ENCODE assay signal across 22 cellular contexts in the genomic region with DNA sequence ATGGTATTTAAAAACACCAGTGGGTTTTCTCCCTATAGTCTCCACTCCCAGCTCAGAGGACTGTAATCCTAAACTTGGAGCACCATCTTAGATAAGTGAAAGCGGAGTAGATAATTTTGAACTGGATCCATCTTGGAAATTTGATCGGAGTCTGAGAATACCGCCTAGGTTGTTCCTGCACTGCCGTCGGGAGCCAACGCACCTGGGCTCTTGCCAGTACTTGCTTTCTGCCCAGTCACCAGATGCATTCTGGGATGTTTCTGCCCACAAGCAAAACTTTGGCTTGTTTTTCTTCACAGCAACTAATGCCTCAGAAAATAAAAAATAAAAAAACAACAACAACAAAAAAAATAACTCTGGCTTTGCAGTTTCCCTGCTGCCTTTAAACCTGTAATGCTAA.
A peak's percentile ranks its signal among the peaks of the same experiment; 100 is the strongest.
DNase-seq lines count a peak whose midpoint lies in the region; ATAC-seq and TF ChIP-seq lines count a peak whose summit lies in the region.
"Had no signal": no experiment of that assay in that cellular context is flagged by ENCODE, and none has a peak within 500 bp of the region (broad histone marks: within the 10 kb centered on the region; RNA-seq: fewer than 3 reads in every experiment).

No MANE protein-coding gene starts in this region.

- intact Hi-C loops in heart right ventricle (cut with DNase I), result loop anchor here in 1 of 10 donors (10.0 kb wide), 1 partner anchor 318 kb away; no protein-coding TSS in a partner anchor

- no peaks in the 10 kb centered on the region for H3K9me3 ChIP-seq in trophoblast cell (ENCODE audit: insufficient read depth, low read depth, low read length)
- H3K9me3 ChIP-seq in heart right ventricle, result no peaks in the 10 kb centered on the region
- H3K9me3 ChIP-seq: left lung, SJSA1, thoracic aorta had no signal

- no peak overlapping the region for H4K12ac ChIP-seq in trophoblast cell (ENCODE audit: low read depth, low read length)

- no peak overlapping the region for H2BK12ac ChIP-seq in trophoblast cell (ENCODE audit: low read length)

- H3K4ac ChIP-seq in trophoblast cell (ENCODE audit: low read depth, low read length), result no peak overlapping the region

- H3K9ac ChIP-seq in trophoblast cell (ENCODE audit: low read length), result no peak overlapping the region

- H2BK120ac ChIP-seq in trophoblast cell (ENCODE audit: insufficient read depth, low read length, poor library complexity), result no peak overlapping the region

- in situ Hi-C loops in ACHN (cut with HindIII; ENCODE audit: low pct_ligation_motif_present, low pct_unique_long_range_greater_than_20kb, low sequenced_read_pairs), result no loop called here

- H3K36me3 ChIP-seq in trophoblast cell (ENCODE audit: control insufficient read depth in 1 of 2, insufficient read depth in 2 of 2, low read length in 2 of 2) (peaks cover 0 to 5% of the 10 kb centered on the region in 2 experiments), heart right ventricle (no peaks in the 10 kb centered on the region)
- H3K36me3 ChIP-seq: left lung, SJSA1, thoracic aorta had no signal

- TF ChIP-seq CTCF in epithelial cell of esophagus (IDR thresholded peaks at IDR 0.05; ENCODE audit: insufficient read depth, low read depth, low read length, missing control alignments) (no peak), heart right ventricle (IDR thresholded peaks at IDR 0.05) (no peak)

- H3K4me2 ChIP-seq in trophoblast cell (ENCODE audit: low read length), result no peak overlapping the region

- H3K27me3 ChIP-seq in trophoblast cell (ENCODE audit: insufficient read depth, low read length) (no peaks in the 10 kb centered on the region), heart right ventricle (no peaks in the 10 kb centered on the region)
- H3K27me3 ChIP-seq: left lung, SJSA1 had no signal

- peak overlapping the region; percentile 74 for H3K14ac ChIP-seq in trophoblast cell (ENCODE audit: low read length)

- H4K8ac ChIP-seq in trophoblast cell (ENCODE audit: low read depth, low read length), result no peak overlapping the region

- H3K79me1 ChIP-seq in trophoblast cell (ENCODE audit: low read length), result peaks cover 8% of the 10 kb centered on the region

- peaks cover 2% of the 10 kb centered on the region for H3K79me2 ChIP-seq in trophoblast cell (ENCODE audit: control insufficient read depth, insufficient read depth, low read length, poor library complexity)

- no peak overlapping the region for H3K18ac ChIP-seq in trophoblast cell (ENCODE audit: low read length)

- DNase-seq in DMS 273 treated with DMSO at 0.1 percent for 48 hours (lab: John Stamatoyannopoulos, UW), result peak; percentile 12
- peak; percentile 97 for DNase-seq in NCI-H2171 treated with DMSO at 0.1 percent for 48 hours (lab: John Stamatoyannopoulos, UW)
- DNase-seq in epithelial cell of esophagus (ENCODE audit: low read depth), result peak; percentile 44
- no peak for DNase-seq in trophoblast cell
- DNase-seq in heart right ventricle, result no peak
- DNase-seq in ACHN, result no peak
- DNase-seq: activated gamma-delta T cell treated with Interleukin-2 at 50 U/mL for 16 hours; cerebellar nuclear complex; effector CD4-positive, alpha-beta T cell; H9; left lung; MM.1S; NCI-H187 treated with DMSO at 0.1 percent for 48 hours; T-helper 17 cell had no signal

- no peak overlapping the region for H3K4me3 ChIP-seq in epithelial cell of esophagus (ENCODE audit: low read length)
- H3K4me3 ChIP-seq in trophoblast cell (ENCODE audit: low read depth, low read length), result no peak overlapping the region
- H3K4me3 ChIP-seq in heart right ventricle, result no peak overlapping the region
- H3K4me3 ChIP-seq: GM12878, left lung, SJSA1, thoracic aorta had no signal

- H4K91ac ChIP-seq in trophoblast cell (ENCODE audit: low read depth, low read length), result peak overlapping the region; percentile 62

- ATAC-seq in heart right ventricle, result no peak
- no peak for ATAC-seq in GM21825 (IDR thresholded peaks at IDR 0.05; ENCODE audit: unreplicated experiment)
- ATAC-seq: right cardiac atrium; stimulated activated memory B cell treated with anti-CD40 and anti-IgM and Interleukin-4, amounts not matched to agents 10 μg/mL and 1 μg/mL and 100 μg/mL, for 72 hours; T-helper 17 cell had no signal

- H3K4me1 ChIP-seq in trophoblast cell (ENCODE audit: control insufficient read depth in 1 of 2, insufficient read depth in 2 of 2, low read length in 2 of 2), result peaks cover 4 to 20% of the 10 kb centered on the region in 2 experiments
- peaks cover 0 to 25% (median 0%) of the 10 kb centered on the region in 9 donors for H3K4me1 ChIP-seq in heart right ventricle

- H3K27ac ChIP-seq in trophoblast cell (ENCODE audit: low read depth, low read length) (peak overlapping the region; percentile 32), heart right ventricle (no peak overlapping the region)
- H3K27ac ChIP-seq: HL-60, thoracic aorta, VCaP had no signal

- no peak overlapping the region for H3K23ac ChIP-seq in trophoblast cell (ENCODE audit: low read length)

- WGBS in trophoblast cell (ENCODE audit: extremely low coverage, insufficient coverage, insufficient read length), result no CpG with 5 or more reads among the region's 6 CpGs
- 58 to 72% methylated on average over 6 of the region's 6 CpGs for WGBS in heart right ventricle, 2 donors

- no peak overlapping the region for H2BK5ac ChIP-seq in trophoblast cell (ENCODE audit: low read depth, low read length, poor library complexity)

- H2AFZ ChIP-seq in trophoblast cell (ENCODE audit: insufficient read depth, low read length, poor library complexity), result no peak overlapping the region

- H2AK5ac ChIP-seq in trophoblast cell (ENCODE audit: low read length), result no peak overlapping the region

Comparison
In these comparisons a context has a peak if more than half of its experiments do, and no peak if none do; other contexts are left out.
1. DNase-seq: peak in DMS 273 treated with DMSO at 0.1 percent for 48 hours (single experiment), NCI-H2171 treated with DMSO at 0.1 percent for 48 hours (single experiment) and epithelial cell of esophagus (single experiment); none in trophoblast cell (0 of 2), heart right ventricle (0 of 2) and ACHN (single experiment).